In the genomic region with DNA sequence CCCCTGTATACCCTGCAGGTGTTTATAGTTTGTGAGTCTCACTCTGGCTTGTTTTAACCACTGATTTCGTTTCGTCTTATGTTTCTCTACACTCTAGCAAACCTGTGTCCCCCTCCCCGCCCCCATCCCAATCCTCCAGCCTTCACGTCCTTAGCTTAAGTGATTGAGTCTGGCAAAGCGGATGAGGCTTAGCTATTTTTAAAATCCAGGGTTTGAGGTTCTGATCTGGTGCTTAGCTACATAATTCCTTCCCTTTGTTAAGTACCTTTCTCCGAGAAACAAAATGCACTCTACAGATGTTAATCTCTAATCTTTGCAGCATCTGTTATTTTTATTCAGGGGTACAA, we compare ENCODE assay signal across 11 cellular contexts. TPM values are rescaled to one million over a fixed set of nuclear protein-coding genes. Genes with fewer than 3 reads are reported as not detected.
DNase-seq lines count a peak whose midpoint lies in the region; ATAC-seq and TF ChIP-seq lines count a peak whose summit lies in the region.
"Had no signal": no experiment of that assay in that cellular context is flagged by ENCODE, and none has a peak within 500 bp of the region (broad histone marks: within the 10 kb centered on the region; RNA-seq: fewer than 3 reads in every experiment).

No MANE protein-coding gene starts in this region.

- H2BK15ac ChIP-seq in mesenchymal stem cell (ENCODE audit: low read depth, poor library complexity, severe bottlenecking) = no peak overlapping the region

- no TSS peak for BruUV-seq in Calu3 (replicated peaks; lab: Mats Ljungman, UMichigan)

- intact Hi-C loops in Calu3 (cut with micrococcal nuclease; ENCODE audit: unreplicated experiment) = loop anchor here (2.0 kb wide), 2 partner anchors 51 to 93 kb away; no protein-coding TSS in a partner anchor
- intact Hi-C loops in activated CD8-positive, alpha-beta T cell treated with anti-CD3 and anti-CD28 coated beads for 36 hours (cut with micrococcal nuclease) = no loop called here

- peaks cover 0 to 8% of the 10 kb centered on the region in 2 experiments for H3K36me3 ChIP-seq in mesenchymal stem cell (ENCODE audit: control insufficient read depth in 1 of 2, insufficient read depth in 2 of 2, low read depth in 1 of 2, low read length in 2 of 2)
- H3K36me3 ChIP-seq: ovary had no signal

- H3K27ac ChIP-seq in mesenchymal stem cell (ENCODE audit: low read length, poor library complexity, severe bottlenecking) = peak overlapping the region; percentile 80
- H3K27ac ChIP-seq: ovary had no signal

- peak; percentile 27 for ATAC-seq in activated CD8-positive, alpha-beta T cell treated with anti-CD3 and anti-CD28 coated beads for 36 hours
- no peak for ATAC-seq in HG03457 (IDR thresholded peaks at IDR 0.05; ENCODE audit: unreplicated experiment)
- ATAC-seq in GM18861 (IDR thresholded peaks at IDR 0.05; ENCODE audit: unreplicated experiment) = no peak

- no peak overlapping the region for H2AFZ ChIP-seq in mesenchymal stem cell (ENCODE audit: low read depth, low read length)

- H4K8ac ChIP-seq in mesenchymal stem cell (ENCODE audit: low read length) = peak overlapping the region; percentile 93

- H3K4ac ChIP-seq in mesenchymal stem cell (ENCODE audit: low read depth in 1 of 2, low read length in 2 of 2) = peak overlapping the region in 1 of 2 experiments; percentile 34

- CTCF ChIA-PET in Calu3 (lab: Charles Lee) = interaction anchor here (0.6 to 2.6 kb wide), 5 partner anchors 9 to 245 kb away, joined by 6 to 11 read pairs (median 6); no protein-coding TSS in a partner anchor
- CTCF ChIA-PET in activated CD8-positive, alpha-beta T cell treated with anti-CD3 and anti-CD28 coated beads for 36 hours (lab: Charles Lee) = interaction anchor here (0.6 to 1.3 kb wide), 2 partner anchors 10 to 18 kb away, joined by 4 to 5 read pairs; no protein-coding TSS in a partner anchor

- 5% methylated on average over 3 of the region's 6 CpGs for WGBS in mesenchymal stem cell

- H3K4me2 ChIP-seq in mesenchymal stem cell (ENCODE audit: low read length, poor library complexity, severe bottlenecking) = peak overlapping the region; percentile 77

- POLR2A ChIA-PET in activated CD8-positive, alpha-beta T cell treated with anti-CD3 and anti-CD28 coated beads for 36 hours (lab: Charles Lee) = no interaction called here

- H3K9ac ChIP-seq in mesenchymal stem cell (ENCODE audit: low read length) = no peak overlapping the region

- peak overlapping the region; percentile 87 for H4K91ac ChIP-seq in mesenchymal stem cell (ENCODE audit: low read length)

- peak overlapping the region; percentile 68 to 93 for H3K18ac ChIP-seq in mesenchymal stem cell (ENCODE audit: low read depth in 1 of 2, low read length in 2 of 2)

- peak overlapping the region; percentile 71 for H2BK120ac ChIP-seq in mesenchymal stem cell (ENCODE audit: low read depth, low read length)

- H3K23ac ChIP-seq in mesenchymal stem cell (ENCODE audit: low read length in 2 of 2) = no peak overlapping the region

- peak overlapping the region in 1 of 2 experiments; percentile 86 for H2BK12ac ChIP-seq in mesenchymal stem cell (ENCODE audit: low read length in 2 of 2)

- no peaks in the 10 kb centered on the region for H3K9me3 Mint-ChIP-seq in Calu3 (ENCODE audit: low read depth, unreplicated experiment)
- no peaks in the 10 kb centered on the region for H3K9me3 Mint-ChIP-seq in activated CD8-positive, alpha-beta T cell treated with anti-CD3 and anti-CD28 coated beads for 36 hours

- peaks cover 27% of the 10 kb centered on the region for H3K79me1 ChIP-seq in mesenchymal stem cell (replicated peaks; ENCODE audit: low read length, poor library complexity, severe bottlenecking)

- H3K27me3 Mint-ChIP-seq in Calu3 (ENCODE audit: unreplicated experiment) = no peaks in the 10 kb centered on the region
- H3K27me3 Mint-ChIP-seq in activated CD8-positive, alpha-beta T cell treated with anti-CD3 and anti-CD28 coated beads for 36 hours = peaks cover 50% of the 10 kb centered on the region

- H2AK5ac ChIP-seq in mesenchymal stem cell (ENCODE audit: low read length, severe bottlenecking) = peak overlapping the region; percentile 81

- peak overlapping the region; percentile 48 for H3K4me3 Mint-ChIP-seq in Calu3 (ENCODE audit: low read depth, unreplicated experiment)
- H3K4me3 Mint-ChIP-seq in activated CD8-positive, alpha-beta T cell treated with anti-CD3 and anti-CD28 coated beads for 36 hours = no peak overlapping the region

- peaks cover 36% of the 10 kb centered on the region for H3K4me1 ChIP-seq in mesenchymal stem cell (ENCODE audit: control insufficient read depth, insufficient read depth, low read depth, low read length)

- peaks cover 6% of the 10 kb centered on the region for H3K36me3 Mint-ChIP-seq in Calu3 (ENCODE audit: insufficient read depth, unreplicated experiment)
- no peaks in the 10 kb centered on the region for H3K36me3 Mint-ChIP-seq in activated CD8-positive, alpha-beta T cell treated with anti-CD3 and anti-CD28 coated beads for 36 hours (ENCODE audit: low read depth)

- no peak overlapping the region for H3K14ac ChIP-seq in mesenchymal stem cell (ENCODE audit: low read length in 2 of 2)

- DNase-seq in Calu3 (no peak), HFF-Myc (ENCODE audit: extremely low read depth, low read depth) (no peak), mesenchymal stem cell (no peak), NCI-H1105 treated with DMSO at 0.1 percent for 48 hours (lab: John Stamatoyannopoulos, UW) (no peak)
- DNase-seq in activated CD8-positive, alpha-beta T cell treated with anti-CD3 and anti-CD28 coated beads for 36 hours = peak; percentile 15
- no peak for DNase-seq in effector CD4-positive, alpha-beta T cell
- DNase-seq: activated CD8-positive, alpha-beta memory T cell treated with anti-CD3 and anti-CD28 coated beads, Interleukin-2, amount 50 U/mL, for 48 hours; NCI-H187; ovary had no signal

- no peaks in the 10 kb centered on the region for H3K27me3 ChIP-seq in mesenchymal stem cell (ENCODE audit: control insufficient read depth in 1 of 2, insufficient read depth in 1 of 2, low read length in 2 of 2)
- H3K27me3 ChIP-seq: ovary had no signal

- H2BK5ac ChIP-seq in mesenchymal stem cell (ENCODE audit: low read depth, low read length, poor library complexity, severe bottlenecking) = peak overlapping the region; percentile 25

- no peaks in the 10 kb centered on the region for H3K9me3 ChIP-seq in mesenchymal stem cell (ENCODE audit: control insufficient read depth, low read length)
- H3K9me3 ChIP-seq: ovary had no signal

- TF ChIP-seq CTCF in Calu3 (IDR thresholded peaks at IDR 0.05; ENCODE audit: unreplicated experiment) = no peak
- TF ChIP-seq CTCF in HFF-Myc (IDR thresholded peaks at IDR 0.05; ENCODE audit: low read depth, low read length, missing control alignments) = no peak
- TF ChIP-seq CTCF in activated CD8-positive, alpha-beta T cell treated with anti-CD3 and anti-CD28 coated beads for 36 hours (IDR thresholded peaks at IDR 0.05) = no peak

- no peak overlapping the region for H3K27ac Mint-ChIP-seq in Calu3 (ENCODE audit: unreplicated experiment)
- H3K27ac Mint-ChIP-seq in activated CD8-positive, alpha-beta T cell treated with anti-CD3 and anti-CD28 coated beads for 36 hours = no peak overlapping the region

- H3K4me3 ChIP-seq in HFF-Myc (replicated peaks; ENCODE audit: low read depth, low read length) = peak overlapping the region; percentile 24
- no peak overlapping the region for H3K4me3 ChIP-seq in mesenchymal stem cell (ENCODE audit: insufficient read depth in 1 of 2, low read depth in 1 of 2, low read length in 2 of 2)
- H3K4me3 ChIP-seq: ovary had no signal

- peaks cover 53% of the 10 kb centered on the region for H3K4me1 Mint-ChIP-seq in Calu3 (ENCODE audit: low read depth, unreplicated experiment)
- H3K4me1 Mint-ChIP-seq in activated CD8-positive, alpha-beta T cell treated with anti-CD3 and anti-CD28 coated beads for 36 hours (ENCODE audit: low read depth) = peaks cover 13% of the 10 kb centered on the region

RNA-seq across cellular contexts. Expression of a gene that starts 7.8 kb away (rescaled TPM):
- 56.4 and 63.8 TPM in 2 replicates for total RNA-seq in Calu3 (2022)
- 1 to 10 TPM; 2.5 to 2.9 TPM for total RNA-seq in activated CD8-positive, alpha-beta T cell treated with anti-CD3 and anti-CD28 coated beads for 36 hours
- 19.4 TPM for polyA plus RNA-seq in mesenchymal stem cell (2013, experiment 1 of 2)
- polyA plus RNA-seq in mesenchymal stem cell (2013, experiment 2 of 2) = 19.3 TPM

Comparison
In these comparisons a context has a peak if more than half of its experiments do, and no peak if none do; other contexts are left out.
1. RNA of a gene that starts 7.8 kb away (total RNA-seq): 56.4 to 63.8 TPM in Calu3; 2.5 to 2.9 TPM in activated CD8-positive, alpha-beta T cell treated with anti-CD3 and anti-CD28 coated beads for 36 hours; every median in the first group is over 10 times any median in the second.